21 cellular contexts compared by ENCODE assay signal in genomic region chr18:44518666-44519065, GRCh38.
"Had no signal": no experiment of that assay in that cellular context is flagged by ENCODE, and none has a peak within 500 bp of the region (broad histone marks: within the 10 kb centered on the region; RNA-seq: fewer than 3 reads in every experiment).

No MANE protein-coding gene starts in this region.

- H3K27me3 Mint-ChIP-seq: activated naive CD8-positive, alpha-beta T cell; central memory CD8-positive, alpha-beta T cell; stimulated activated naive CD8-positive, alpha-beta T cell treated with anti-CD3 and anti-CD28 coated beads, Interleukin-15, amount 100 ng/mL, for 72 hours had no signal

- H3K4me2 ChIP-seq: hepatocyte had no signal

- H3K27ac Mint-ChIP-seq: activated naive CD8-positive, alpha-beta T cell; stimulated activated naive CD8-positive, alpha-beta T cell treated with anti-CD3 and anti-CD28 coated beads, Interleukin-15, amount 100 ng/mL, for 72 hours had no signal

- H3K4me1 Mint-ChIP-seq: central memory CD8-positive, alpha-beta T cell; stimulated activated naive CD8-positive, alpha-beta T cell treated with anti-CD3 and anti-CD28 coated beads, Interleukin-15, amount 100 ng/mL, for 72 hours had no signal

- FAIRE-seq: islet of Langerhans had no signal

- H3K9me3 ChIP-seq: body of pancreas, suprapubic skin, transverse colon, uterus had no signal

- H3K9me3 Mint-ChIP-seq: central memory CD8-positive, alpha-beta T cell; stimulated activated naive CD8-positive, alpha-beta T cell treated with anti-CD3 and anti-CD28 coated beads, Interleukin-15, amount 100 ng/mL, for 72 hours had no signal

- H3K4me3 Mint-ChIP-seq: activated naive CD8-positive, alpha-beta T cell; central memory CD8-positive, alpha-beta T cell; stimulated activated naive CD8-positive, alpha-beta T cell treated with anti-CD3 and anti-CD28 coated beads, Interleukin-15, amount 100 ng/mL, for 72 hours had no signal

- DNase-seq: activated CD4-positive, alpha-beta T cell treated with anti-CD3 and anti-CD28 coated beads for 1 hour; activated gamma-delta T cell treated with Interleukin-2 at 50 U/mL for 16 hours; body of pancreas; left colon; occipital lobe; posterior cingulate gyrus; stimulated activated CD4-positive, alpha-beta T cell treated with anti-CD3 and anti-CD28 coated beads, Interleukin-2, amount 100 ng/mL, for 24 hours; stimulated activated naive CD8-positive, alpha-beta T cell treated with anti-CD3 and anti-CD28 coated beads, Interleukin-15, amount 100 ng/mL, for 72 hours; SW 1271; T-helper 2 cell; transverse colon had no signal

- H3K4me1 ChIP-seq: suprapubic skin, transverse colon, uterus had no signal

- H3K4me3 ChIP-seq: body of pancreas, coronary artery, hepatocyte, lung, suprapubic skin, transverse colon, uterus had no signal

- H3K27ac ChIP-seq: body of pancreas, coronary artery, hepatocyte, suprapubic skin, transverse colon, VCaP had no signal

- H3K27me3 ChIP-seq: body of pancreas, hepatocyte, suprapubic skin, transverse colon, uterus had no signal

- ATAC-seq: body of pancreas; esophagus mucosa; left colon; stimulated activated naive CD8-positive, alpha-beta T cell treated with anti-CD3 and anti-CD28 coated beads, Interleukin-15, amount 100 ng/mL, for 72 hours had no signal

- H3K79me2 ChIP-seq: hepatocyte had no signal

- H3K36me3 ChIP-seq: suprapubic skin, transverse colon, uterus had no signal

- H2AFZ ChIP-seq: hepatocyte had no signal

- H3K36me3 Mint-ChIP-seq: activated naive CD8-positive, alpha-beta T cell had no signal
